Comparison of ENCODE assay signal across 13 cellular contexts in genomic region chr5:73663860-73664240, GRCh38. TPM values are rescaled to one million over a fixed set of nuclear protein-coding genes. Genes with fewer than 3 reads are reported as not detected.
A peak's percentile ranks its signal among the peaks of the same experiment; 100 is the strongest.
DNase-seq lines count a peak whose midpoint lies in the region; ATAC-seq and TF ChIP-seq lines count a peak whose summit lies in the region.
"Had no signal": no experiment of that assay in that cellular context is flagged by ENCODE, and none has a peak within 500 bp of the region (broad histone marks: within the 10 kb centered on the region; RNA-seq: fewer than 3 reads in every experiment).

No MANE protein-coding gene starts in this region.

- H2BK12ac ChIP-seq in trophoblast cell (ENCODE audit: low read length), result no peak overlapping the region

- POLR2A ChIA-PET in HEK293 (lab: Yijun Ruan, JAX), result no interaction called here

- H3K9ac ChIP-seq in trophoblast cell (ENCODE audit: low read length), result no peak overlapping the region
- H3K9ac ChIP-seq: BLaER1 had no signal

- no peak overlapping the region for H4K8ac ChIP-seq in trophoblast cell (ENCODE audit: low read depth, low read length)

- H3K27me3 ChIP-seq in right lobe of liver (no peaks in the 10 kb centered on the region), ovary (no peaks in the 10 kb centered on the region), trophoblast cell (ENCODE audit: insufficient read depth, low read length) (no peaks in the 10 kb centered on the region)
- H3K27me3 ChIP-seq: BLaER1 had no signal

- no peaks in the 10 kb centered on the region for H3K79me1 ChIP-seq in trophoblast cell (ENCODE audit: low read length)

- no peak overlapping the region for H4K12ac ChIP-seq in trophoblast cell (ENCODE audit: low read depth, low read length)

- H3K14ac ChIP-seq in trophoblast cell (ENCODE audit: low read length), result no peak overlapping the region

- no peak overlapping the region for H2BK5ac ChIP-seq in trophoblast cell (ENCODE audit: low read depth, low read length, poor library complexity)

- intact Hi-C loops in right lobe of liver (cut with DNase I) (no loop called here), ovary (cut with DNase I) (no loop called here)

- no peaks in the 10 kb centered on the region for H3K9me3 ChIP-seq in HEK293 (ENCODE audit: control insufficient read depth, insufficient read depth, low read depth, low read length)
- no peaks in the 10 kb centered on the region for H3K9me3 ChIP-seq in right lobe of liver
- no peaks in the 10 kb centered on the region for H3K9me3 ChIP-seq in ovary
- H3K9me3 ChIP-seq in trophoblast cell (ENCODE audit: insufficient read depth, low read depth, low read length), result no peaks in the 10 kb centered on the region
- H3K9me3 ChIP-seq: BLaER1 had no signal

- H2BK120ac ChIP-seq in trophoblast cell (ENCODE audit: insufficient read depth, low read length, poor library complexity), result no peak overlapping the region

- TF ChIP-seq POLR2A in right lobe of liver (IDR thresholded peaks at IDR 0.05) (no peak), ovary (IDR thresholded peaks at IDR 0.05) (no peak)

- no peak overlapping the region for H3K4ac ChIP-seq in trophoblast cell (ENCODE audit: low read depth, low read length)

- 36% methylated on average over 2 of the region's 2 CpGs for WGBS in right lobe of liver (ENCODE audit: insufficient coverage, low coverage, low lambda C conversion rate, missing lambda C conversion rate)
- 22 to 53% (median 53%) methylated on average over 2 of the region's 2 CpGs for WGBS in ovary, 3 donors
- WGBS in trophoblast cell (ENCODE audit: extremely low coverage, insufficient coverage, insufficient read length), result no CpG with 5 or more reads among the region's 2 CpGs

- H3K4me1 ChIP-seq in HEK293 (ENCODE audit: control insufficient read depth, insufficient read depth, low read length) (no peaks in the 10 kb centered on the region), right lobe of liver (peaks cover 0 to 41% (median 2%) of the 10 kb centered on the region in 4 donors), ovary (ENCODE audit: insufficient read depth) (peaks cover 6% of the 10 kb centered on the region), trophoblast cell (ENCODE audit: control insufficient read depth in 1 of 2, insufficient read depth in 2 of 2, low read length in 2 of 2) (no peaks in the 10 kb centered on the region)
- H3K4me1 ChIP-seq: BLaER1 had no signal

- CTCF ChIA-PET in HEK293 (lab: Yijun Ruan, JAX), result interaction anchor here (1.6 to 1.8 kb wide), 2 partner anchors 29 to 72 kb away, joined by 4 to 6 read pairs; no protein-coding TSS in a partner anchor

- no peak for TF ChIP-seq EP300 in ovary (IDR thresholded peaks at IDR 0.05)

- H3K4me3 ChIP-seq in HEK293 (ENCODE audit: low read depth, low read length) (no peak overlapping the region), right lobe of liver (peak overlapping the region in 2 of 3 donors; percentile 1 to 24), ovary (no peak overlapping the region), trophoblast cell (ENCODE audit: low read depth, low read length) (no peak overlapping the region)
- H3K4me3 ChIP-seq: BLaER1 had no signal

- H2AFZ ChIP-seq in trophoblast cell (ENCODE audit: insufficient read depth, low read length, poor library complexity), result no peak overlapping the region

- no peak overlapping the region for H3K27ac ChIP-seq in HEK293 (ENCODE audit: extremely low read depth, low read depth, low read length)
- H3K27ac ChIP-seq in right lobe of liver, result peak overlapping the region in 2 of 3 donors; percentile 41 to 72
- H3K27ac ChIP-seq in ovary, result no peak overlapping the region
- H3K27ac ChIP-seq in trophoblast cell (ENCODE audit: low read depth, low read length), result no peak overlapping the region
- H3K27ac ChIP-seq: BLaER1 had no signal

- H3K36me3 ChIP-seq in HEK293 (ENCODE audit: control insufficient read depth in 2 of 2, insufficient read depth in 1 of 2, low read length in 2 of 2) (no peaks in the 10 kb centered on the region), right lobe of liver (no peaks in the 10 kb centered on the region), ovary (no peaks in the 10 kb centered on the region), trophoblast cell (ENCODE audit: control insufficient read depth in 1 of 2, insufficient read depth in 2 of 2, low read length in 2 of 2) (no peaks in the 10 kb centered on the region)
- H3K36me3 ChIP-seq: BLaER1 had no signal

- no peak overlapping the region for H3K4me2 ChIP-seq in trophoblast cell (ENCODE audit: low read length)
- H3K4me2 ChIP-seq: BLaER1 had no signal

- H3K18ac ChIP-seq in trophoblast cell (ENCODE audit: low read length), result no peak overlapping the region

- DNase-seq in right lobe of liver (no peak), ovary (no peak), GM19238 (ENCODE audit: insufficient read length, low spot score) (no peak), trophoblast cell (no peak), epidermal melanocyte (ENCODE audit: insufficient read length, low spot score) (no peak)
- DNase-seq: activated CD4-positive, alpha-beta T cell treated with anti-CD3 and anti-CD28 coated beads for 36 hours; effector CD4-positive, alpha-beta T cell; naive thymus-derived CD8-positive, alpha-beta T cell had no signal

- H3K79me2 ChIP-seq in trophoblast cell (ENCODE audit: control insufficient read depth, insufficient read depth, low read length, poor library complexity), result no peaks in the 10 kb centered on the region

- ATAC-seq in GM18517 (IDR thresholded peaks at IDR 0.05; ENCODE audit: unreplicated experiment) (peak; percentile 54), HG03565 (IDR thresholded peaks at IDR 0.05; ENCODE audit: unreplicated experiment) (peak; percentile 50), right lobe of liver (peak; percentile 77 to 86 (median 84))
- ATAC-seq: activated CD4-positive, alpha-beta T cell treated with anti-CD3 and anti-CD28 coated beads for 36 hours; HCT116; naive thymus-derived CD8-positive, alpha-beta T cell had no signal

- H4K91ac ChIP-seq in trophoblast cell (ENCODE audit: low read depth, low read length), result no peak overlapping the region

- TF ChIP-seq CTCF in HEK293 (tag by site-specific recombination; IDR thresholded peaks at IDR 0.05), result no peak
- TF ChIP-seq CTCF in right lobe of liver (IDR thresholded peaks at IDR 0.05), result no peak
- no peak for TF ChIP-seq CTCF in ovary (IDR thresholded peaks at IDR 0.05)

- H2AK5ac ChIP-seq in trophoblast cell (ENCODE audit: low read length), result no peak overlapping the region

- H3K23ac ChIP-seq in trophoblast cell (ENCODE audit: low read length), result no peak overlapping the region

TF ChIP-seq in HEK293, 187 proteins besides CTCF, POLR2A, EP300 and RAD21:
- TF ChIP-seq ZNF692 (tag by site-specific recombination; IDR thresholded peaks at IDR 0.05) (no peak), PRDM1 (tag by site-specific recombination; IDR thresholded peaks at IDR 0.05) (peak; percentile 69), ZNF221 (tag by site-specific recombination; IDR thresholded peaks at IDR 0.05; ENCODE audit: borderline replicate concordance) (no peak)
TF ChIP-seq in HEK293: peak in this region for 1.

RNA-seq across cellular contexts. Expression of gene ARHGEF28, which starts 37.9 kb away (rescaled TPM):
- total RNA-seq in right lobe of liver, result 10 to 100 TPM in 2 of 6 experiments, 1 to 10 TPM in 4; 3.0 to 14.9 (median 6.4) TPM
- 10 to 100 TPM; 29.4 to 75.6 (median 36.6) TPM for total RNA-seq in ovary
- 10 to 100 TPM; 21.5 to 34.0 TPM for polyA plus RNA-seq in ovary
- polyA plus RNA-seq in trophoblast cell (2013), result 0.17 and 0.18 TPM in 2 replicates
- polyA plus RNA-seq: naive thymus-derived CD8-positive, alpha-beta T cell had no signal

Comparison
In these comparisons a context has a peak if more than half of its experiments do, and no peak if none do; other contexts are left out.
1. H3K27ac ChIP-seq: peak in right lobe of liver (2 of 3); none in HEK293 (single experiment), ovary (0 of 2) and trophoblast cell (single experiment).
2. H3K4me3 ChIP-seq: peak in right lobe of liver (2 of 3); none in HEK293 (single experiment), ovary (single experiment) and trophoblast cell (single experiment).
3. Peak in every context shown above with its lines, with median percentiles within 50 percentile points of each other: ATAC-seq.